In the genomic region with DNA sequence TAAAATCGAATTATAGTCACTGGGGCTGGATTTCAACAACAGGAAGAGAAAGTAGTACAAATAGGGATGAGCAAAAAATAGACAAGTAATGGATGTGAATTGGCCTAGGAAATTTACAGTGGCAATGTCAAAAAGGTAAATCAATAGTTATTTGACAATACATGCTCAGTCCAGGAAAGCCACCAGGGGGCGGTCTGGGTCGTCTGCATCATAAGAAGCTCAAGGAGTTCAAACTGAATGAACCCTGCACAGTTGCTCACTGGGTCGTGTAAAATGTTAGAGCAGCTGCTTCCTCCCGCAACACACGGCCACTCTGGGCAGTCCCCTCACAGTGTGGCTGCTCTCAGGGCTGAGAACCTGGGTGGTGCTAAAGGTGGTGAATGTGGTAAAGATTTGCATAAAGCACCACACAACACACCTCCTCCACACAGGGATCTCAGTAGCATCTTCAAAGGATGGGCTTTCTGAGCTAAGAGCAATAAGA, we compare ENCODE assay signal across 8 cellular contexts.
A peak's percentile ranks its signal among the peaks of the same experiment; 100 is the strongest.
DNase-seq lines count a peak whose midpoint lies in the region; ATAC-seq and TF ChIP-seq lines count a peak whose summit lies in the region.

No MANE protein-coding gene starts in this region.

- TF ChIP-seq EP300 in ovary (IDR thresholded peaks at IDR 0.05) = no peak

- intact Hi-C loops in ovary (cut with DNase I) (no loop called here), uterus (cut with DNase I; ENCODE audit: low total_unique reads) (no loop called here)

- H3K9ac ChIP-seq in OCI-LY1 (ENCODE audit: low read length) = no peak overlapping the region

- H3K27ac ChIP-seq in OCI-LY1 (ENCODE audit: low read depth, low read length, poor library complexity, severe bottlenecking) = peak overlapping the region; percentile 28
- H3K27ac ChIP-seq in ovary = no peak overlapping the region
- H3K27ac ChIP-seq in uterus = no peak overlapping the region

- H2AFZ ChIP-seq in OCI-LY1 (ENCODE audit: low read length) = no peak overlapping the region

- no peaks in the 10 kb centered on the region for H3K9me3 ChIP-seq in OCI-LY1 (ENCODE audit: low read length)
- no peaks in the 10 kb centered on the region for H3K9me3 ChIP-seq in ovary
- no peaks in the 10 kb centered on the region for H3K9me3 ChIP-seq in uterus

- H4K20me1 ChIP-seq in OCI-LY1 (ENCODE audit: insufficient read depth, low read length) = no peaks in the 10 kb centered on the region

- TF ChIP-seq POLR2A in ovary (IDR thresholded peaks at IDR 0.05) = no peak
- no peak for TF ChIP-seq POLR2A in uterus (IDR thresholded peaks at IDR 0.05)

- H3K4me2 ChIP-seq in OCI-LY1 (ENCODE audit: low read length) = peak overlapping the region; percentile 33; the same call in 1 of the 2 replicates

- peaks cover 4% of the 10 kb centered on the region; the same call in 1 of the 2 replicates for H3K36me3 ChIP-seq in OCI-LY1 (ENCODE audit: insufficient read depth, low read length)
- no peaks in the 10 kb centered on the region for H3K36me3 ChIP-seq in ovary
- H3K36me3 ChIP-seq in uterus = no peaks in the 10 kb centered on the region

- no peaks in the 10 kb centered on the region for H3F3A ChIP-seq in OCI-LY1 (ENCODE audit: insufficient read depth, low read length)

- H3K4me1 ChIP-seq in OCI-LY1 (ENCODE audit: insufficient read depth, low read length, severe bottlenecking) (peaks cover 54% of the 10 kb centered on the region), ovary (ENCODE audit: insufficient read depth) (peaks cover 28% of the 10 kb centered on the region), uterus (no peaks in the 10 kb centered on the region)

- peak; percentile 90 for TF ChIP-seq CTCF in OCI-LY1 (IDR thresholded peaks at IDR 0.05; ENCODE audit: low read length)
- peak; percentile 91 for TF ChIP-seq CTCF in fibroblast of the aortic adventitia (IDR thresholded peaks at IDR 0.05; ENCODE audit: insufficient read depth, low read length)
- TF ChIP-seq CTCF in ovary (IDR thresholded peaks at IDR 0.05) = peak; percentile 15 to 40 (median 37)
- peak in 3 of 4 experiments; percentile 9 to 20 (median 18) for TF ChIP-seq CTCF in uterus (IDR thresholded peaks at IDR 0.05)

- H3K4me3 ChIP-seq in OCI-LY1 (ENCODE audit: low read depth, low read length, poor library complexity, severe bottlenecking) = no peak overlapping the region
- H3K4me3 ChIP-seq in fibroblast of the aortic adventitia (ENCODE audit: low read depth, low read length) = no peak overlapping the region
- no peak overlapping the region for H3K4me3 ChIP-seq in ovary
- no peak overlapping the region for H3K4me3 ChIP-seq in uterus

- DNase-seq in D341Med (ENCODE audit: low spot score) (peak; percentile 69), activated T-cell treated with anti-CD3 and anti-CD28 coated beads for 48 hours (ENCODE audit: low read depth) (peak; percentile 55), fibroblast of the aortic adventitia (ENCODE audit: low read depth) (peak; percentile 63), ovary (peak; percentile 52 to 80 (median 58)), uterus (no peak)

- no peaks in the 10 kb centered on the region for H3K9me2 ChIP-seq in OCI-LY1 (ENCODE audit: low read depth, low read length)

- H3K27me3 ChIP-seq in OCI-LY1 (ENCODE audit: insufficient read depth, low read length) (peaks cover 3% of the 10 kb centered on the region; the same call in 1 of the 2 replicates), ovary (no peaks in the 10 kb centered on the region), uterus (no peaks in the 10 kb centered on the region)

- H3K79me2 ChIP-seq in OCI-LY1 (ENCODE audit: insufficient read depth, low read length) = no peaks in the 10 kb centered on the region

- ATAC-seq in GM19452 (IDR thresholded peaks at IDR 0.05; ENCODE audit: unreplicated experiment) (peak; percentile 95), HG03520 (IDR thresholded peaks at IDR 0.05; ENCODE audit: unreplicated experiment) (peak; percentile 88)

- 1 to 7% (median 2%) methylated on average over 6 of the region's 6 CpGs for WGBS in ovary, 3 donors

Comparison
In these comparisons a context has a peak if more than half of its experiments do, and no peak if none do; other contexts are left out.
1. DNase-seq: peak in D341Med (single experiment), activated T-cell treated with anti-CD3 and anti-CD28 coated beads for 48 hours (single experiment), fibroblast of the aortic adventitia (single experiment) and ovary (5 of 5); none in uterus (0 of 2).
2. CTCF ChIP-seq: peak in every context shown above with its lines; median percentile 91 in fibroblast of the aortic adventitia; 90 in OCI-LY1; 37 in ovary; 18 in uterus.